ENCODE assay signal across 17 cellular contexts in the genomic region with DNA sequence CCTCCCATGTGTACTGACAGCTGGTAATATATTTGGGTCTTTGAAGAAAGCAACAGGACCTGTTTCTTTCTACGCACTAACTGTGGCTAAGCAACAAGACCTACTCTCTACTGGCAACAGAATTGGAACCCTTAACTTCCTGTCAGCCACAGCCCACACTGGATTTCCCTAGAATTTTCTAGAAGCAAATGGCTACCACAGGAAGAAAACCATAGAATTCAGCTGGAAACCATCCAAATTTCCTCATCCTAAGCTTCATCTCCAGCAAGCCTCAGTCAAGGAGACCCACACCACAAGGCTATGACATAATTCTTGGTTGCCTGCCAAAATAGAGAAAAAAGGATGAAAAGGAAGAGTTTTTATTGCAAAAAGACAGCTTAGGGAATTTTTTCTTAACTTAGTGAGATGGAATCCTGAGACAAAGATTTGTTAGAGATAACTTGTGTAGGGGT.
DNase-seq lines count a peak whose midpoint lies in the region; ATAC-seq and TF ChIP-seq lines count a peak whose summit lies in the region.
"Had no signal": no experiment of that assay in that cellular context is flagged by ENCODE, and none has a peak within 500 bp of the region (broad histone marks: within the 10 kb centered on the region; RNA-seq: fewer than 3 reads in every experiment).

No MANE protein-coding gene starts in this region.

- H3K9ac ChIP-seq in IMR-90 (ENCODE audit: low read depth, low read length), result no peak overlapping the region

- no peak for TF ChIP-seq RAD21 in IMR-90 (IDR thresholded peaks at IDR 0.05; ENCODE audit: low read length)

- H2BK5ac ChIP-seq in IMR-90 (ENCODE audit: low read depth, low read length, poor library complexity, severe bottlenecking), result no peak overlapping the region

- no peak overlapping the region for H3K14ac ChIP-seq in IMR-90 (replicated peaks; ENCODE audit: low read depth, low read length)

- CTCF ChIA-PET in IMR-90 (lab: Yijun Ruan, JAX), result interaction anchor here (0.6 kb wide), 1 partner anchor 93 kb away, joined by 3 read pairs; no protein-coding TSS in a partner anchor

- H3K23ac ChIP-seq in IMR-90 (ENCODE audit: low read depth, low read length), result no peak overlapping the region

- in situ Hi-C loops in IMR-90 (cut with MboI; ENCODE audit: low sequenced_read_pairs), result no loop called here

- H3K4me2 ChIP-seq in IMR-90 (ENCODE audit: low read depth, low read length), result no peak overlapping the region

- no peak overlapping the region for H4K8ac ChIP-seq in IMR-90 (ENCODE audit: low read depth in 2 of 2, low read length in 2 of 2)

- H2BK120ac ChIP-seq in IMR-90 (ENCODE audit: low read depth, low read length), result no peak overlapping the region

- H3K18ac ChIP-seq in IMR-90 (ENCODE audit: low read depth, low read length), result no peak overlapping the region

- no peak overlapping the region for H2AFZ ChIP-seq in IMR-90 (replicated peaks; ENCODE audit: low read length, poor library complexity)

- TF ChIP-seq POLR2A in IMR-90 (IDR thresholded peaks at IDR 0.05; ENCODE audit: low read depth, low read length), result no peak

- H3K36me3 ChIP-seq in IMR-90 (ENCODE audit: control insufficient read depth, insufficient read depth, low read length), result no peaks in the 10 kb centered on the region

- no peaks in the 10 kb centered on the region for H3K9me3 Mint-ChIP-seq in progenitor cell of endocrine pancreas (ENCODE audit: low read depth)
- H3K9me3 Mint-ChIP-seq: activated T-helper 2 cell treated with anti-CD3 and anti-CD28 coated beads, Interferon-gamma antibody, Interleukin-2, Interleukin-4, amounts not matched to agents 10 μg/mL and 5 μg/mL and 100 μg/mL, durations not matched to agents 14 hours and 24 hours and 36 hours; nephron progenitor cell; stimulated activated memory B cell treated with anti-CD40 and anti-IgM and Interleukin-4, amounts not matched to agents 10 μg/mL and 1 μg/mL and 100 μg/mL, for 72 hours had no signal

- H3K4me3 Mint-ChIP-seq in progenitor cell of endocrine pancreas (ENCODE audit: low read depth), result no peak overlapping the region
- H3K4me3 Mint-ChIP-seq: nephron progenitor cell; stimulated activated memory B cell treated with anti-CD40 and anti-IgM and Interleukin-4, amounts not matched to agents 10 μg/mL and 1 μg/mL and 100 μg/mL, for 72 hours had no signal

- no peak for ATAC-seq in IMR-90 (ENCODE audit: low read depth)
- no peak for ATAC-seq in HG03175 (IDR thresholded peaks at IDR 0.05; ENCODE audit: unreplicated experiment)
- ATAC-seq in GM21423 (IDR thresholded peaks at IDR 0.05; ENCODE audit: unreplicated experiment), result no peak
- ATAC-seq: left lobe of liver; stimulated activated memory B cell treated with anti-CD40 and anti-IgM and Interleukin-4, amounts not matched to agents 10 μg/mL and 1 μg/mL and 100 μg/mL, for 72 hours had no signal

- H2BK15ac ChIP-seq in IMR-90 (ENCODE audit: low read depth, low read length), result no peak overlapping the region

- no peak overlapping the region for H3K27ac ChIP-seq in IMR-90 (ENCODE audit: insufficient read depth, low read length)

- POLR2A ChIA-PET in IMR-90 (lab: Charles Lee; ENCODE audit: unreplicated experiment), result no interaction called here

- dilution Hi-C loops in IMR-90 (cut with HindIII; ENCODE audit: low sequenced_read_pairs, unreplicated experiment), result no loop called here

- H4K91ac ChIP-seq in IMR-90 (ENCODE audit: insufficient read depth, low read depth, low read length), result no peak overlapping the region

- H3K27ac Mint-ChIP-seq in progenitor cell of endocrine pancreas, result no peak overlapping the region
- H3K27ac Mint-ChIP-seq: activated T-helper 2 cell treated with anti-CD3 and anti-CD28 coated beads, Interferon-gamma antibody, Interleukin-2, Interleukin-4, amounts not matched to agents 10 μg/mL and 5 μg/mL and 100 μg/mL, durations not matched to agents 14 hours and 24 hours and 36 hours; nephron progenitor cell; stimulated activated memory B cell treated with anti-CD40 and anti-IgM and Interleukin-4, amounts not matched to agents 10 μg/mL and 1 μg/mL and 100 μg/mL, for 72 hours had no signal

- H4K20me1 ChIP-seq in IMR-90 (ENCODE audit: insufficient read depth, low read length), result no peaks in the 10 kb centered on the region

- H3K9me3 ChIP-seq in IMR-90 (ENCODE audit: control insufficient read depth, insufficient read depth, low read length), result no peaks in the 10 kb centered on the region

- no peaks in the 10 kb centered on the region for H3K79me1 ChIP-seq in IMR-90 (ENCODE audit: low read depth in 1 of 2, low read length in 2 of 2)

- H3K56ac ChIP-seq in IMR-90 (ENCODE audit: extremely low read depth, insufficient read depth, low read length), result no peak overlapping the region

- H3K4me1 Mint-ChIP-seq in progenitor cell of endocrine pancreas (ENCODE audit: low read depth), result peaks cover 13% of the 10 kb centered on the region
- H3K4me1 Mint-ChIP-seq: stimulated activated memory B cell treated with anti-CD40 and anti-IgM and Interleukin-4, amounts not matched to agents 10 μg/mL and 1 μg/mL and 100 μg/mL, for 72 hours had no signal

- no CpG with 5 or more reads among the region's 1 CpG for WGBS in IMR-90 (ENCODE audit: extremely low coverage in 2 of 2, insufficient read length in 1 of 2), 2 experiments

- DNase-seq in COLO829 (ENCODE audit: low spot score) (peak; percentile 20), IMR-90 (peak; percentile 83), cardiac fibroblast (ENCODE audit: low read depth in 2 of 2) (peak; percentile 32 to 39), left kidney (ENCODE audit: low read depth, low spot score) (peak; percentile 65), progenitor cell of endocrine pancreas (ENCODE audit: low spot score, unreplicated experiment) (no peak), T1000 (lab: John Stamatoyannopoulos, UW) (no peak)
- DNase-seq: aorta, C1 segment of cervical spinal cord, GDM1, NCI-H1694, nephron progenitor cell, right cardiac atrium had no signal

- H3K4me3 ChIP-seq in IMR-90 (ENCODE audit: insufficient read depth, low read depth, low read length), result no peak overlapping the region
- H3K4me3 ChIP-seq in cardiac fibroblast (replicated peaks in 1 of 2; ENCODE audit: low read depth in 2 of 2, low read length in 2 of 2), result no peak overlapping the region

- H3K4ac ChIP-seq in IMR-90 (ENCODE audit: low read depth, low read length), result no peak overlapping the region

- H4K5ac ChIP-seq in IMR-90 (ENCODE audit: low read depth, low read length), result no peak overlapping the region

- no peak for TF ChIP-seq CTCF in IMR-90 (conservative IDR thresholded peaks at IDR 0.05; ENCODE audit: low read depth, low read length)
- no peak for TF ChIP-seq CTCF in cardiac fibroblast (IDR thresholded peaks at IDR 0.05; ENCODE audit: low read depth, low read length)
- no peak for TF ChIP-seq CTCF in progenitor cell of endocrine pancreas (IDR thresholded peaks at IDR 0.05; ENCODE audit: unreplicated experiment)

- H2AK9ac ChIP-seq in IMR-90 (replicated peaks; ENCODE audit: low read depth, low read length, poor library complexity), result no peak overlapping the region

- no peaks in the 10 kb centered on the region for H3K36me3 Mint-ChIP-seq in progenitor cell of endocrine pancreas (ENCODE audit: insufficient read depth)
- H3K36me3 Mint-ChIP-seq: stimulated activated memory B cell treated with anti-CD40 and anti-IgM and Interleukin-4, amounts not matched to agents 10 μg/mL and 1 μg/mL and 100 μg/mL, for 72 hours had no signal

- 0 out of 2 replicates have a peak, but pooled peaks cover 4% of the 10 kb centered on the region for H3K4me1 ChIP-seq in IMR-90 (ENCODE audit: control insufficient read depth, insufficient read depth, low read length)

- intact Hi-C loops in IMR-90 (cut with micrococcal nuclease), result no loop called here

- BruUV-seq in IMR-90 (replicated peaks; lab: Mats Ljungman, UMichigan), result no TSS peak

- no peaks in the 10 kb centered on the region for H3K9me1 ChIP-seq in IMR-90 (ENCODE audit: insufficient read depth, low read length)

- no peak overlapping the region for H2BK20ac ChIP-seq in IMR-90 (ENCODE audit: low read depth, low read length)

- H2AK5ac ChIP-seq in IMR-90 (ENCODE audit: low read depth, low read length), result no peak overlapping the region

- no peaks in the 10 kb centered on the region for H3K27me3 Mint-ChIP-seq in progenitor cell of endocrine pancreas
- H3K27me3 Mint-ChIP-seq: stimulated activated memory B cell treated with anti-CD40 and anti-IgM and Interleukin-4, amounts not matched to agents 10 μg/mL and 1 μg/mL and 100 μg/mL, for 72 hours had no signal

- no peaks in the 10 kb centered on the region for H3K27me3 ChIP-seq in IMR-90 (ENCODE audit: control insufficient read depth, insufficient read depth, low read length)

TF ChIP-seq in IMR-90, 13 proteins besides CTCF, POLR2A, EP300 and RAD21:
- TF ChIP-seq CEBPB (IDR thresholded peaks at IDR 0.05; ENCODE audit: low read depth, low read length) (no peak), MAFK (IDR thresholded peaks at IDR 0.05; ENCODE audit: low read depth, low read length) (no peak), BHLHE40 (IDR thresholded peaks at IDR 0.05; ENCODE audit: low read depth, low read length) (no peak), CHD1 (IDR thresholded peaks at IDR 0.05; ENCODE audit: low read depth, low read length) (no peak), SMC3 (IDR thresholded peaks at IDR 0.05; ENCODE audit: low read depth, low read length) (no peak), NFE2L2 (IDR thresholded peaks at IDR 0.05; ENCODE audit: low read depth, low read length) (no peak), FOS (IDR thresholded peaks at IDR 0.05; ENCODE audit: low read depth, low read length) (no peak)
- TF ChIP-seq, protein P1, sequence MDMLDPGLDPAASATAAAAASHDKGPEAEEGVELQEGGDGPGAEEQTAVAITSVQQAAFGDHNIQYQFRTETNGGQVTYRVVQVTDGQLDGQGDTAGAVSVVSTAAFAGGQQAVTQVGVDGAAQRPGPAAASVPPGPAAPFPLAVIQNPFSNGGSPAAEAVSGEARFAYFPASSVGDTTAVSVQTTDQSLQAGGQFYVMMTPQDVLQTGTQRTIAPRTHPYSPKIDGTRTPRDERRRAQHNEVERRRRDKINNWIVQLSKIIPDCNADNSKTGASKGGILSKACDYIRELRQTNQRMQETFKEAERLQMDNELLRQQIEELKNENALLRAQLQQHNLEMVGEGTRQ (IDR thresholded peaks at IDR 0.05; ENCODE audit: low read depth, low read length), result no peak
- TF ChIP-seq, protein P2, sequence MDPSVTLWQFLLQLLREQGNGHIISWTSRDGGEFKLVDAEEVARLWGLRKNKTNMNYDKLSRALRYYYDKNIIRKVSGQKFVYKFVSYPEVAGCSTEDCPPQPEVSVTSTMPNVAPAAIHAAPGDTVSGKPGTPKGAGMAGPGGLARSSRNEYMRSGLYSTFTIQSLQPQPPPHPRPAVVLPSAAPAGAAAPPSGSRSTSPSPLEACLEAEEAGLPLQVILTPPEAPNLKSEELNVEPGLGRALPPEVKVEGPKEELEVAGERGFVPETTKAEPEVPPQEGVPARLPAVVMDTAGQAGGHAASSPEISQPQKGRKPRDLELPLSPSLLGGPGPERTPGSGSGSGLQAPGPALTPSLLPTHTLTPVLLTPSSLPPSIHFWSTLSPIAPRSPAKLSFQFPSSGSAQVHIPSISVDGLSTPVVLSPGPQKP (IDR thresholded peaks at IDR 0.05; ENCODE audit: borderline replicate concordance, low read depth, low read length), result no peak

Comparison
In these comparisons a context has a peak if more than half of its experiments do, and no peak if none do; other contexts are left out.
1. DNase-seq: peak in COLO829 (single experiment), IMR-90 (single experiment), cardiac fibroblast (2 of 2) and left kidney (single experiment); none in progenitor cell of endocrine pancreas (single experiment) and T1000 (single experiment).